ENCODE assay signal across 15 cellular contexts in genomic region chr20:63351811-63352591, GRCh38. TPM values are rescaled to one million over a fixed set of nuclear protein-coding genes. Genes with fewer than 3 reads are reported as not detected.
DNase-seq lines count a peak whose midpoint lies in the region; ATAC-seq and TF ChIP-seq lines count a peak whose summit lies in the region.
"Had no signal": no experiment of that assay in that cellular context is flagged by ENCODE, and none has a peak within 500 bp of the region (broad histone marks: within the 10 kb centered on the region; RNA-seq: fewer than 3 reads in every experiment).

No MANE protein-coding gene starts in this region.

- no peak for TF ChIP-seq CTCF in right lobe of liver (IDR thresholded peaks at IDR 0.05)
- no peak for TF ChIP-seq CTCF in MCF 10A (IDR thresholded peaks at IDR 0.05; ENCODE audit: unreplicated experiment)

- CTCF ChIA-PET in MCF 10A (lab: Yijun Ruan, JAX): interaction anchor here (0.5 to 0.9 kb wide), 4 partner anchors 14 to 168 kb away, joined by 3 read pairs; partner anchors contain the start of gene PPDPF

- no peaks in the 10 kb centered on the region for H3K4me1 ChIP-seq in right lobe of liver

- 11% methylated on average over 13 of the region's 28 CpGs for WGBS in right lobe of liver (ENCODE audit: insufficient coverage, low coverage, low lambda C conversion rate, missing lambda C conversion rate)

- H3K27ac Mint-ChIP-seq in MCF 10A (ENCODE audit: low read depth, unreplicated experiment): no peak overlapping the region
- no peak overlapping the region for H3K27ac Mint-ChIP-seq in activated naive CD8-positive, alpha-beta T cell treated with anti-CD3 and anti-CD28 coated beads, Interleukin-2, amount 50 U/mL, for 24 hours
- H3K27ac Mint-ChIP-seq: activated naive CD4-positive, alpha-beta T cell treated with anti-CD3 and anti-CD28 coated beads, Interleukin-2, amount 10 ng/mL, durations not matched to agents 7 days and 5 days; stimulated activated naive B cell treated with anti-CD40 and anti-IgM and Interleukin-4, amounts not matched to agents 10 μg/mL and 1 μg/mL and 100 μg/mL, for 72 hours; T-helper 17 cell had no signal

- ATAC-seq in right lobe of liver: peak; percentile 12 to 48 (median 32)
- ATAC-seq in activated naive CD8-positive, alpha-beta T cell treated with anti-CD3 and anti-CD28 coated beads, Interleukin-2, amount 50 U/mL, for 24 hours: no peak
- no peak for ATAC-seq in GM19467 (IDR thresholded peaks at IDR 0.05; ENCODE audit: unreplicated experiment)
- ATAC-seq: stimulated activated naive B cell treated with anti-CD40 and anti-IgM and Interleukin-4, amounts not matched to agents 10 μg/mL and 1 μg/mL and 100 μg/mL, for 72 hours; T-helper 17 cell had no signal

- no peaks in the 10 kb centered on the region for H3K9me3 ChIP-seq in right lobe of liver
- H3K9me3 ChIP-seq: neutrophil had no signal

- H3K27me3 Mint-ChIP-seq in MCF 10A (ENCODE audit: insufficient read depth, unreplicated experiment): no peaks in the 10 kb centered on the region
- no peaks in the 10 kb centered on the region for H3K27me3 Mint-ChIP-seq in activated naive CD8-positive, alpha-beta T cell treated with anti-CD3 and anti-CD28 coated beads, Interleukin-2, amount 50 U/mL, for 24 hours
- H3K27me3 Mint-ChIP-seq: T-helper 17 cell had no signal

- intact Hi-C loops in right lobe of liver (cut with DNase I): no loop called here
- intact Hi-C loops in MCF 10A (cut with micrococcal nuclease): no loop called here

- peaks cover 8% of the 10 kb centered on the region for H3K9me3 Mint-ChIP-seq in MCF 10A (ENCODE audit: unreplicated experiment)
- H3K9me3 Mint-ChIP-seq in activated naive CD8-positive, alpha-beta T cell treated with anti-CD3 and anti-CD28 coated beads, Interleukin-2, amount 50 U/mL, for 24 hours: peaks cover 11% of the 10 kb centered on the region

- POLR2A ChIA-PET in MCF 10A (lab: Yijun Ruan, JAX): no interaction called here

- H3K36me3 Mint-ChIP-seq in MCF 10A (ENCODE audit: insufficient read depth, unreplicated experiment): no peaks in the 10 kb centered on the region
- no peaks in the 10 kb centered on the region for H3K36me3 Mint-ChIP-seq in activated naive CD8-positive, alpha-beta T cell treated with anti-CD3 and anti-CD28 coated beads, Interleukin-2, amount 50 U/mL, for 24 hours (ENCODE audit: low read depth)
- H3K36me3 Mint-ChIP-seq: activated naive CD4-positive, alpha-beta T cell treated with anti-CD3 and anti-CD28 coated beads, Interleukin-2, amount 10 ng/mL, durations not matched to agents 7 days and 5 days had no signal

- DNase-seq in COLO668 (lab: John Stamatoyannopoulos, UW; ENCODE audit: unreplicated experiment): peak; percentile 23
- peak; percentile 96 for DNase-seq in NCI-H1092 treated with DMSO at 0.1 percent for 48 hours (lab: John Stamatoyannopoulos, UW)
- peak in 55 of 58 donors; percentile 15 to 86 (median 55) for DNase-seq in anterior cingulate cortex (lab: John Stamatoyannopoulos, UW)
- DNase-seq in right lobe of liver: peak in 1 of 3 donors; percentile 47
- DNase-seq in D341Med (ENCODE audit: low spot score): no peak
- DNase-seq in MCF 10A (ENCODE audit: unreplicated experiment): no peak
- DNase-seq in activated naive CD8-positive, alpha-beta T cell treated with anti-CD3 and anti-CD28 coated beads, Interleukin-2, amount 50 U/mL, for 24 hours: no peak
- DNase-seq: activated CD4-positive, alpha-beta T cell treated with anti-CD3 and anti-CD28 coated beads, Interleukin-2, amount 50 U/mL, for 48 hours; activated naive CD4-positive, alpha-beta T cell treated with anti-CD3 and anti-CD28 coated beads, Interleukin-2, amount 10 ng/mL, durations not matched to agents 7 days and 5 days; islet precursor cell; Karpas-422; stimulated activated naive B cell treated with anti-CD40 and anti-IgM and Interleukin-4, amounts not matched to agents 10 μg/mL and 1 μg/mL and 100 μg/mL, for 72 hours; T-helper 17 cell had no signal

- no peak overlapping the region for H3K4me3 ChIP-seq in right lobe of liver

- H3K27ac ChIP-seq in right lobe of liver: no peak overlapping the region
- H3K27ac ChIP-seq: neutrophil had no signal

- H3K27me3 ChIP-seq in right lobe of liver: no peaks in the 10 kb centered on the region

- BruUV-seq in MCF 10A (replicated peaks; lab: Mats Ljungman, UMichigan): no TSS peak

- no peak overlapping the region for H3K4me3 Mint-ChIP-seq in MCF 10A (ENCODE audit: unreplicated experiment)
- H3K4me3 Mint-ChIP-seq in activated naive CD8-positive, alpha-beta T cell treated with anti-CD3 and anti-CD28 coated beads, Interleukin-2, amount 50 U/mL, for 24 hours: no peak overlapping the region
- H3K4me3 Mint-ChIP-seq: activated naive CD4-positive, alpha-beta T cell treated with anti-CD3 and anti-CD28 coated beads, Interleukin-2, amount 10 ng/mL, durations not matched to agents 7 days and 5 days; stimulated activated naive B cell treated with anti-CD40 and anti-IgM and Interleukin-4, amounts not matched to agents 10 μg/mL and 1 μg/mL and 100 μg/mL, for 72 hours; T-helper 17 cell had no signal

- peaks cover 0 to 3% (median 0%) of the 10 kb centered on the region in 4 donors for H3K36me3 ChIP-seq in right lobe of liver
- H3K36me3 ChIP-seq: neutrophil had no signal

- no peaks in the 10 kb centered on the region for H3K4me1 Mint-ChIP-seq in MCF 10A (ENCODE audit: insufficient read depth, unreplicated experiment)
- no peaks in the 10 kb centered on the region for H3K4me1 Mint-ChIP-seq in activated naive CD8-positive, alpha-beta T cell treated with anti-CD3 and anti-CD28 coated beads, Interleukin-2, amount 50 U/mL, for 24 hours
- H3K4me1 Mint-ChIP-seq: activated naive CD4-positive, alpha-beta T cell treated with anti-CD3 and anti-CD28 coated beads, Interleukin-2, amount 10 ng/mL, durations not matched to agents 7 days and 5 days; stimulated activated naive B cell treated with anti-CD40 and anti-IgM and Interleukin-4, amounts not matched to agents 10 μg/mL and 1 μg/mL and 100 μg/mL, for 72 hours; T-helper 17 cell had no signal

- TF ChIP-seq POLR2A in right lobe of liver (IDR thresholded peaks at IDR 0.05): no peak

RNA-seq across cellular contexts. Expression of gene CHRNA4, which starts 9.1 kb away (rescaled TPM):
- total RNA-seq in right lobe of liver (100 to 1,000 TPM in 1 of 6 experiments, 10 to 100 TPM in 3, 1 to 10 TPM in 2; 4.6 to 165 (median 26.8) TPM), MCF 10A (2022) (not detected in 2 replicates)
- total RNA-seq: T-helper 17 cell had no signal

RNA-seq across cellular contexts. Expression of gene COL20A1, which starts 59.0 kb away (rescaled TPM):
- total RNA-seq in right lobe of liver (not detected), MCF 10A (2022) (0.07 and 0.14 TPM in 2 replicates)

Comparison
In these comparisons a context has a peak if more than half of its experiments do, and no peak if none do; other contexts are left out.
1. DNase-seq: peak in COLO668 (single experiment), NCI-H1092 treated with DMSO at 0.1 percent for 48 hours (single experiment) and anterior cingulate cortex (55 of 58); none in D341Med (single experiment), MCF 10A (single experiment) and activated naive CD8-positive, alpha-beta T cell treated with anti-CD3 and anti-CD28 coated beads, Interleukin-2, amount 50 U/mL, for 24 hours (single experiment).
2. ATAC-seq: peak in right lobe of liver (4 of 4); none in activated naive CD8-positive, alpha-beta T cell treated with anti-CD3 and anti-CD28 coated beads, Interleukin-2, amount 50 U/mL, for 24 hours (single experiment) and GM19467 (single experiment).